Comparison of ENCODE assay signal across 9 cellular contexts in genomic region chr13:20160346-20161274, GRCh38. TPM values are rescaled to one million over a fixed set of nuclear protein-coding genes. Genes with fewer than 3 reads are reported as not detected.
DNase-seq lines count a peak whose midpoint lies in the region; ATAC-seq, FAIRE-seq and TF ChIP-seq lines count a peak whose summit lies in the region.
"Had no signal": no experiment of that assay in that cellular context is flagged by ENCODE, and none has a peak within 500 bp of the region (broad histone marks: within the 10 kb centered on the region; RNA-seq: fewer than 3 reads in every experiment).

Gene GJA3, minus strand, starts transcription at chr13:20161052. Its CDS starts 17,764 bp downstream, at chr13:20143288.

- H3K4me3 ChIP-seq in ACC112 (ENCODE audit: low read depth, low read length) (peak within 1 kb of the TSS; percentile 79), GM12878 (peak within 1 kb of the TSS; percentile 71), kidney epithelial cell (ENCODE audit: low read depth, low read length) (peak within 1 kb of the TSS; percentile 44)

- no peak for FAIRE-seq in GM12878 (lab: Jason Lieb, UNC)

- no peaks in the 10 kb centered on the region for H4K20me1 ChIP-seq in GM12878 (ENCODE audit: control insufficient read depth, insufficient read depth)

- H3K9me3 ChIP-seq in GM12878 (replicated peaks; ENCODE audit: control insufficient read depth, insufficient read depth, low read length) = no peaks in the 10 kb centered on the region; the same call in 2 of the 3 replicates
- H3K9me3 ChIP-seq: thyroid gland had no signal

- peak; percentile 21 for DNase-seq in T follicular helper cell (ENCODE audit: low read depth)
- no peak for DNase-seq in GM12878 (ENCODE audit: low read depth, low spot score)
- no peak for DNase-seq in kidney epithelial cell (ENCODE audit: low read depth)
- peak; percentile 22 for DNase-seq in stimulated activated CD8-positive, alpha-beta memory T cell treated with anti-CD3 and anti-CD28 coated beads, Interleukin-15, amount 100 ng/mL, for 1 hour (ENCODE audit: low read depth)
- no peak for DNase-seq in T1000 (lab: John Stamatoyannopoulos, UW)

- TF ChIP-seq EP300 in GM12878 (IDR thresholded peaks at IDR 0.05; ENCODE audit: borderline replicate concordance in 1 of 2, control insufficient read depth in 1 of 2, low read depth in 2 of 2, low read length in 2 of 2) = no peak

- TF ChIP-seq POLR2A in GM12878 (IDR thresholded peaks at IDR 0.05; ENCODE audit: low read depth, low read length) = no peak

- CTCF ChIA-PET in GM12878 (lab: Yijun Ruan, JAX) = interaction anchor here (0.9 to 1.0 kb wide), 2 partner anchors 175 to 176 kb away, joined by 3 to 5 read pairs; no protein-coding TSS in a partner anchor

- H2AFZ ChIP-seq in ACC112 (ENCODE audit: low read length, unreplicated experiment) (peak within 1 kb of the TSS; percentile 83), GM12878 (ENCODE audit: control insufficient read depth, low read depth, low read length) (peak within 1 kb of the TSS; percentile 71)

- POLR2A ChIA-PET in GM12878 (lab: Charles Lee) = interaction anchor here (0.5 kb wide), 1 partner anchor 311 kb away, joined by 3 read pairs; no protein-coding TSS in a partner anchor

- no TSS peak for BruUV-seq in GM12878 (replicated peaks; lab: Mats Ljungman, UMichigan)

- H3K79me2 ChIP-seq in ACC112 (ENCODE audit: control insufficient read depth, insufficient read depth, low read length, unreplicated experiment) = no peaks in the 10 kb centered on the region
- no peaks in the 10 kb centered on the region for H3K79me2 ChIP-seq in GM12878 (ENCODE audit: control insufficient read depth, insufficient read depth, low read length)

- in situ Hi-C loops in GM12878 (cut with MboI) = no loop called here

- intact Hi-C loops in GM12878 (cut with micrococcal nuclease; ENCODE audit: unreplicated experiment) = loop anchor here (5.0 kb wide), 2 partner anchors 33 to 68 kb away; no protein-coding TSS in a partner anchor

- no peak for TF ChIP-seq RAD21 in GM12878 (IDR thresholded peaks at IDR 0.05; ENCODE audit: insufficient read depth, low read depth, low read length)

- SMC1A ChIA-PET in GM12878 (lab: Charles Lee; ENCODE audit: uncharacterized antibody, unreplicated experiment) = interaction anchor here (1.1 to 1.3 kb wide), 2 partner anchors 54 to 176 kb away, joined by 3 to 4 read pairs; no protein-coding TSS in a partner anchor

- RAD21 ChIA-PET in GM12878 (lab: Charles Lee; ENCODE audit: unreplicated experiment) = interaction anchor here (1.1 kb wide), 2 partner anchors 176 to 233 kb away, joined by 3 read pairs; no protein-coding TSS in a partner anchor

- H3K9ac ChIP-seq in GM12878 (ENCODE audit: control insufficient read depth, insufficient read depth, low read length) = no peak within 1 kb of the TSS

- peak within 1 kb of the TSS; percentile 83 for H3K4me2 ChIP-seq in GM12878 (ENCODE audit: control insufficient read depth, insufficient read depth)

- H3K27me3 ChIP-seq in ACC112 (ENCODE audit: insufficient read depth, low read length) (peaks cover 39% of the 10 kb centered on the region), GM12878 (replicated peaks in 1 of 2; ENCODE audit: control insufficient read depth in 2 of 2, insufficient read depth in 2 of 2, low read length in 1 of 2) (peaks cover 3 to 5% of the 10 kb centered on the region in 2 experiments), kidney epithelial cell (ENCODE audit: control insufficient read depth, insufficient read depth, low read length) (peaks cover 24% of the 10 kb centered on the region)

- H3K36me3 ChIP-seq in ACC112 (ENCODE audit: insufficient read depth, low read length) (no peaks in the 10 kb centered on the region), GM12878 (ENCODE audit: control insufficient read depth in 2 of 2, insufficient read depth in 2 of 2, low read length in 1 of 2) (no peaks in the 10 kb centered on the region), kidney epithelial cell (ENCODE audit: control insufficient read depth, insufficient read depth, low read length) (no peaks in the 10 kb centered on the region)
- H3K36me3 ChIP-seq: thyroid gland had no signal

- 1% methylated on average over 63 of the region's 93 CpGs for WGBS in GM12878 (ENCODE audit: insufficient coverage, insufficient replicate concordance, low lambda C conversion rate, missing lambda C conversion rate)

- H3K4me1 ChIP-seq in ACC112 (ENCODE audit: control insufficient read depth, insufficient read depth, low read length, unreplicated experiment) (peaks cover 4% of the 10 kb centered on the region), GM12878 (ENCODE audit: control insufficient read depth, insufficient read depth, low read length) (no peaks in the 10 kb centered on the region; the same call in 1 of the 2 replicates)

- ATAC-seq in GM18907 (IDR thresholded peaks at IDR 0.05; ENCODE audit: unreplicated experiment) = peak; percentile 78
- peak; percentile 71 for ATAC-seq in HG03108 (IDR thresholded peaks at IDR 0.05; ENCODE audit: unreplicated experiment)
- peak; percentile 68 for ATAC-seq in GM12878

- H3K27ac ChIP-seq in ACC112 (ENCODE audit: low read depth, low read length) (no peak within 1 kb of the TSS), GM12878 (ENCODE audit: control insufficient read depth, insufficient read depth) (no peak within 1 kb of the TSS)
- H3K27ac ChIP-seq: thyroid gland had no signal

- no peak for TF ChIP-seq CTCF in GM12878 (IDR thresholded peaks at IDR 0.05 in 2 of 3, conservative IDR thresholded peaks at IDR 0.05 in 1 of 3; ENCODE audit: control insufficient read depth in 2 of 3, extremely low read depth in 1 of 3, insufficient read depth in 1 of 3, low read depth in 3 of 3, low read length in 3 of 3)
- no peak for TF ChIP-seq CTCF in kidney epithelial cell (IDR thresholded peaks at IDR 0.05; ENCODE audit: insufficient read depth, low read length, poor library complexity, severe bottlenecking)

TF ChIP-seq in GM12878, 131 proteins besides CTCF, POLR2A, EP300 and RAD21:
- TF ChIP-seq ZNF622 (IDR thresholded peaks at IDR 0.05) (no peak), DPF2 (IDR thresholded peaks at IDR 0.05) (no peak), EGR1 (IDR thresholded peaks at IDR 0.05; ENCODE audit: borderline replicate concordance in 1 of 2, low read depth in 2 of 2, low read length in 2 of 2) (peak; percentile 69 to 86), BHLHE40 (IDR thresholded peaks at IDR 0.05; ENCODE audit: borderline replicate concordance in 1 of 2, low read depth in 2 of 2, low read length in 1 of 2) (peak in 1 of 2 experiments; percentile 56; a peak in 2 of 4 replicates), HDGF (IDR thresholded peaks at IDR 0.05) (no peak), HDAC6 (IDR thresholded peaks at IDR 0.05; ENCODE audit: unreplicated experiment) (peak; percentile 93)
- TF ChIP-seq, protein P1, sequence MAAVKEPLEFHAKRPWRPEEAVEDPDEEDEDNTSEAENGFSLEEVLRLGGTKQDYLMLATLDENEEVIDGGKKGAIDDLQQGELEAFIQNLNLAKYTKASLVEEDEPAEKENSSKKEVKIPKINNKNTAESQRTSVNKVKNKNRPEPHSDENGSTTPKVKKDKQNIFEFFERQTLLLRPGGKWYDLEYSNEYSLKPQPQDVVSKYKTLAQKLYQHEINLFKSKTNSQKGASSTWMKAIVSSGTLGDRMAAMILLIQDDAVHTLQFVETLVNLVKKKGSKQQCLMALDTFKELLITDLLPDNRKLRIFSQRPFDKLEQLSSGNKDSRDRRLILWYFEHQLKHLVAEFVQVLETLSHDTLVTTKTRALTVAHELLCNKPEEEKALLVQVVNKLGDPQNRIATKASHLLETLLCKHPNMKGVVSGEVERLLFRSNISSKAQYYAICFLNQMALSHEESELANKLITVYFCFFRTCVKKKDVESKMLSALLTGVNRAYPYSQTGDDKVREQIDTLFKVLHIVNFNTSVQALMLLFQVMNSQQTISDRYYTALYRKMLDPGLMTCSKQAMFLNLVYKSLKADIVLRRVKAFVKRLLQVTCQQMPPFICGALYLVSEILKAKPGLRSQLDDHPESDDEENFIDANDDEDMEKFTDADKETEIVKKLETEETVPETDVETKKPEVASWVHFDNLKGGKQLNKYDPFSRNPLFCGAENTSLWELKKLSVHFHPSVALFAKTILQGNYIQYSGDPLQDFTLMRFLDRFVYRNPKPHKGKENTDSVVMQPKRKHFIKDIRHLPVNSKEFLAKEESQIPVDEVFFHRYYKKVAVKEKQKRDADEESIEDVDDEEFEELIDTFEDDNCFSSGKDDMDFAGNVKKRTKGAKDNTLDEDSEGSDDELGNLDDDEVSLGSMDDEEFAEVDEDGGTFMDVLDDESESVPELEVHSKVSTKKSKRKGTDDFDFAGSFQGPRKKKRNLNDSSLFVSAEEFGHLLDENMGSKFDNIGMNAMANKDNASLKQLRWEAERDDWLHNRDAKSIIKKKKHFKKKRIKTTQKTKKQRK (IDR thresholded peaks at IDR 0.05; ENCODE audit: low read depth, low read length) = no peak

RNA-seq across cellular contexts. Expression of gene GJA3, which starts in this region (rescaled TPM):
- total RNA-seq in GM12878 (2013; cell fraction: nucleolus; rRNA removed) = not detected in 2 replicates
- 0.11 TPM in 1 of 2 replicates, not detected in the other for total RNA-seq in GM12878 (2014; rRNA removed)
- 0.05 TPM in 1 of 2 replicates, not detected in the other for total RNA-seq in GM12878 (2014; rRNA removed; fragmentation: Illumina TruSeq; extraction: Trizol)
- not detected in 2 replicates for total RNA-seq in GM12878 (2021)
- polyA plus RNA-seq in GM12878 (2011; ENCODE audit: low read depth) = not detected
- polyA plus RNA-seq in GM12878 (2011; rRNA removed) = 0.08 and 0.17 TPM in 2 replicates
- 0.07 and 0.12 TPM in 2 replicates for polyA plus RNA-seq in GM12878 (2011; cell fraction: cytosol; rRNA removed)
- 0.07 and 0.10 TPM in 2 replicates for polyA plus RNA-seq in GM12878 (2011; cell fraction: nucleus; rRNA removed)
- polyA plus RNA-seq in GM12878 (2012) = 0.08 and 0.13 TPM in 2 replicates
- 0.04 TPM in 1 of 2 replicates, not detected in the other for polyA plus RNA-seq in GM12878 (2014; fragmentation: Illumina TruSeq; extraction: Trizol)
- not detected for polyA plus RNA-seq in GM12878 (2014; fragmentation: Nextera tagmentation; extraction: Ambion mirVana)
- polyA plus RNA-seq in GM12878 (2014; rRNA removed) = 0.03 TPM in 2 replicates
- polyA plus RNA-seq in GM12878 (2016; fragmentation: Nextera tagmentation; extraction: Ambion mirVana) = under 1 TPM in 1 of 2 experiments, not detected in 1; 0.03 TPM
- 0.07 and 0.26 TPM in 2 replicates for polyA minus RNA-seq in GM12878 (2011; rRNA and poly(A)+ RNA removed)
- polyA minus RNA-seq in GM12878 (2011; cell fraction: cytosol; rRNA and poly(A)+ RNA removed) = not detected in 2 replicates
- under 0.01 TPM in 1 of 2 replicates, not detected in the other for polyA minus RNA-seq in GM12878 (2011; cell fraction: nucleus; rRNA and poly(A)+ RNA removed)
- 0.96 and 1.0 TPM in 2 replicates for total RNA-seq in kidney epithelial cell

Comparison
In these comparisons a context has a peak if more than half of its experiments do, and no peak if none do; other contexts are left out.
1. Peak in ATAC-seq, H3K4me3 ChIP-seq and H3K4me2 ChIP-seq in GM12878; RNA of the gene not detected or under 1 TPM.
2. DNase-seq: peak in T follicular helper cell (single experiment) and stimulated activated CD8-positive, alpha-beta memory T cell treated with anti-CD3 and anti-CD28 coated beads, Interleukin-15, amount 100 ng/mL, for 1 hour (single experiment); none in GM12878 (single experiment), kidney epithelial cell (single experiment) and T1000 (single experiment).
3. Peak in every context shown above with its lines, with median percentiles within 50 percentile points of each other: H3K4me3 ChIP-seq and ATAC-seq.